ENCODE assay signal across 10 cellular contexts in genomic region chrX:40010550-40011364, GRCh38.
DNase-seq lines count a peak whose midpoint lies in the region; ATAC-seq and TF ChIP-seq lines count a peak whose summit lies in the region.
"Had no signal": no experiment of that assay in that cellular context is flagged by ENCODE, and none has a peak within 500 bp of the region (broad histone marks: within the 10 kb centered on the region; RNA-seq: fewer than 3 reads in every experiment).

No MANE protein-coding gene starts in this region.

- no peaks in the 10 kb centered on the region for H3F3A ChIP-seq in PC-3 (ENCODE audit: low read length, unreplicated experiment)

- CTCF ChIA-PET in PC-3 (lab: Charles Lee), result interaction anchor here (0.5 kb wide), 1 partner anchor 252 kb away, joined by 3 read pairs; no protein-coding TSS in a partner anchor

- TF ChIP-seq CTCF in BE2C (IDR thresholded peaks at IDR 0.05; ENCODE audit: low read depth, low read length), result no peak
- no peak for TF ChIP-seq CTCF in PC-3 (conservative IDR thresholded peaks at IDR 0.05; ENCODE audit: low read depth, low read length)
- TF ChIP-seq CTCF in body of pancreas (IDR thresholded peaks at IDR 0.05), result no peak

- intact Hi-C loops in PC-3 (cut with micrococcal nuclease) (loop anchor here (5.0 to 10.0 kb wide), 2 partner anchors 87 to 196 kb away; partner anchors contain the start of gene BCOR), body of pancreas (cut with DNase I) (no loop called here)

- H3K27ac ChIP-seq in PC-3 (ENCODE audit: low read length), result no peak overlapping the region
- H3K27ac ChIP-seq in body of pancreas, result no peak overlapping the region

- H2AFZ ChIP-seq in PC-3 (ENCODE audit: low read length), result no peak overlapping the region

- H3K4me1 ChIP-seq in BE2C (peaks cover 11% of the 10 kb centered on the region; the same call in 1 of the 2 replicates), PC-3 (ENCODE audit: insufficient read depth, low read length) (peaks cover 24% of the 10 kb centered on the region), body of pancreas (peaks cover 26% of the 10 kb centered on the region)

- ATAC-seq in PC-3 (no peak), body of pancreas (no peak), HG02852 (IDR thresholded peaks at IDR 0.05; ENCODE audit: unreplicated experiment) (no peak), HG03565 (IDR thresholded peaks at IDR 0.05; ENCODE audit: unreplicated experiment) (no peak)
- ATAC-seq: Panc1 had no signal

- no peak overlapping the region for H3K9ac ChIP-seq in PC-3 (ENCODE audit: low read length)

- WGBS in body of pancreas, 2 donors, result 62 to 85% methylated on average over 9 to 17 of the region's 21 CpGs

- POLR2A ChIA-PET in PC-3 (lab: Charles Lee; ENCODE audit: unreplicated experiment), result no interaction called here

- no peak overlapping the region; the same call in 1 of the 2 replicates for H3K4me3 ChIP-seq in BE2C (ENCODE audit: low read depth, low read length)
- H3K4me3 ChIP-seq in PC-3 (ENCODE audit: low read length), result no peak overlapping the region
- no peak overlapping the region for H3K4me3 ChIP-seq in body of pancreas
- H3K4me3 ChIP-seq: skin epidermis had no signal

- no peak for TF ChIP-seq POLR2A in body of pancreas (IDR thresholded peaks at IDR 0.05)

- H3K9me2 ChIP-seq in PC-3 (replicated peaks; ENCODE audit: low read length), result no peaks in the 10 kb centered on the region

- no peaks in the 10 kb centered on the region for H3K79me2 ChIP-seq in PC-3 (ENCODE audit: low read length)

- H3K4me2 ChIP-seq in PC-3 (ENCODE audit: low read length), result 0 out of 2 replicates have a peak overlapping the region, but pooled peaks have one; percentile 99

- H3K36me3 ChIP-seq in BE2C (no peaks in the 10 kb centered on the region), PC-3 (ENCODE audit: low read depth, low read length) (no peaks in the 10 kb centered on the region), body of pancreas (replicated peaks in 1 of 2; ENCODE audit: insufficient read depth in 1 of 2, low read depth in 2 of 2) (no peaks in the 10 kb centered on the region)

- H4K20me1 ChIP-seq in PC-3 (ENCODE audit: low read length), result no peaks in the 10 kb centered on the region

- H3K9me3 ChIP-seq in BE2C (no peaks in the 10 kb centered on the region), PC-3 (ENCODE audit: low read length) (no peaks in the 10 kb centered on the region), body of pancreas (no peaks in the 10 kb centered on the region)

- peak; percentile 54 for DNase-seq in BE2C
- DNase-seq in GDM1 (lab: John Stamatoyannopoulos, UW), result peak; percentile 61
- no peak for DNase-seq in PC-3
- DNase-seq in left kidney (ENCODE audit: low read depth, low spot score), result peak; percentile 73
- no peak for DNase-seq in body of pancreas
- no peak for DNase-seq in occipital lobe (lab: John Stamatoyannopoulos, UW)

- BruUV-seq in PC-3 (replicated peaks; lab: Mats Ljungman, UMichigan), result no TSS peak

- no peaks in the 10 kb centered on the region for H3K27me3 ChIP-seq in BE2C
- no peaks in the 10 kb centered on the region for H3K27me3 ChIP-seq in PC-3 (ENCODE audit: low read length)
- no peaks in the 10 kb centered on the region for H3K27me3 ChIP-seq in body of pancreas

Comparison
In these comparisons a context has a peak if more than half of its experiments do, and no peak if none do; other contexts are left out.
1. DNase-seq: peak in BE2C (single experiment), GDM1 (single experiment) and left kidney (single experiment); none in PC-3 (single experiment), body of pancreas (0 of 4) and occipital lobe (single experiment).